ENCODE assay signal across 28 cellular contexts in genomic region chr16:35152067-35152627, GRCh38.
"Had no signal": no experiment of that assay in that cellular context is flagged by ENCODE, and none has a peak within 500 bp of the region (broad histone marks: within the 10 kb centered on the region; RNA-seq: fewer than 3 reads in every experiment).

No MANE protein-coding gene starts in this region.

- H3K27ac Mint-ChIP-seq: natural killer cell treated with Interleukin-12 subunit alpha and Interleukin-12 subunit beta and Interleukin-15 and Interleukin-18, amount 100 ng/mL, for 72 hours; neural progenitor cell; progenitor cell of endocrine pancreas; stimulated activated naive B cell treated with anti-CD40 and anti-IgM and Interleukin-4, amounts not matched to agents 10 μg/mL and 1 μg/mL and 100 μg/mL, for 72 hours; stimulated activated naive CD8-positive, alpha-beta T cell treated with anti-CD3 and anti-CD28 coated beads, Interleukin-15, amount 100 ng/mL, for 72 hours had no signal

- H3K27me3 ChIP-seq: neural progenitor cell, ovary, right lobe of liver, sigmoid colon, thyroid gland, tibial nerve, upper lobe of right lung, uterus had no signal

- H3K4me3 ChIP-seq: neural progenitor cell, ovary, psoas muscle, right lobe of liver, sigmoid colon, thoracic aorta, thyroid gland, tibial nerve, upper lobe of right lung, uterus had no signal

- ATAC-seq: naive thymus-derived CD8-positive, alpha-beta T cell; psoas muscle; right cardiac atrium; right lobe of liver; stimulated activated naive B cell treated with anti-CD40 and anti-IgM and Interleukin-4, amounts not matched to agents 10 μg/mL and 1 μg/mL and 100 μg/mL, for 72 hours; stimulated activated naive CD8-positive, alpha-beta T cell treated with anti-CD3 and anti-CD28 coated beads, Interleukin-15, amount 100 ng/mL, for 72 hours; stimulated activated naive CD8-positive, alpha-beta T cell treated with anti-CD3 and anti-CD28 coated beads, Interleukin-15, Interleukin-2, amounts not matched to agents 100 U/mL and 50 U/mL, for 24 hours; upper lobe of right lung had no signal

- H3K4me1 Mint-ChIP-seq: naive B cell; naive thymus-derived CD8-positive, alpha-beta T cell; neural progenitor cell; stimulated activated naive B cell treated with anti-CD40 and anti-IgM and Interleukin-4, amounts not matched to agents 10 μg/mL and 1 μg/mL and 100 μg/mL, for 72 hours; stimulated activated naive CD8-positive, alpha-beta T cell treated with anti-CD3 and anti-CD28 coated beads, Interleukin-15, amount 100 ng/mL, for 72 hours had no signal

- H3K27ac ChIP-seq: neural progenitor cell, ovary, parathyroid adenoma, psoas muscle, right lobe of liver, sigmoid colon, thoracic aorta, thyroid gland, tibial nerve, upper lobe of right lung, uterus had no signal

- DNase-seq: naive B cell; naive thymus-derived CD8-positive, alpha-beta T cell; occipital lobe; psoas muscle; right cardiac atrium; sigmoid colon; small intestine; stimulated activated CD4-positive, alpha-beta T cell treated with anti-CD3 and anti-CD28 coated beads, Interleukin-12 subunit alpha, Interleukin-12 subunit beta, amount 100 ng/mL, for 4 hours; stimulated activated CD4-positive, alpha-beta T cell treated with anti-CD3 and anti-CD28 coated beads, Interleukin-1b, Interleukin-23, amount 100 ng/mL, for 48 hours; stimulated activated CD4-positive, alpha-beta T cell treated with anti-CD3 and anti-CD28 coated beads, Interleukin-4, amount 100 ng/mL, for 1 hour; stimulated activated CD4-positive, alpha-beta T cell treated with anti-CD3 and anti-CD28 coated beads, Interleukin-4, amount 100 ng/mL, for 4 hours; stimulated activated CD8-positive, alpha-beta memory T cell treated with anti-CD3 and anti-CD28 coated beads, Interleukin-4, amount 100 ng/mL, for 48 hours; stimulated activated naive B cell treated with anti-CD40 and anti-IgM and Interleukin-4, amounts not matched to agents 10 μg/mL and 1 μg/mL and 100 μg/mL, for 72 hours; stimulated activated naive CD8-positive, alpha-beta T cell treated with anti-CD3 and anti-CD28 coated beads, Interleukin-15, amount 100 ng/mL, for 72 hours; stimulated activated naive CD8-positive, alpha-beta T cell treated with anti-CD3 and anti-CD28 coated beads, Interleukin-15, Interleukin-2, amounts not matched to agents 100 U/mL and 50 U/mL, for 24 hours; substantia nigra; thyroid gland; trophoblast cell; upper lobe of right lung; uterus had no signal

- H3K36me3 ChIP-seq: neural progenitor cell, ovary, right lobe of liver, sigmoid colon, thoracic aorta, thyroid gland, tibial nerve, upper lobe of right lung, uterus had no signal

- H3K9me3 ChIP-seq: ovary, psoas muscle, right lobe of liver, thoracic aorta, thyroid gland, upper lobe of right lung, uterus had no signal

- H3K27me3 Mint-ChIP-seq: naive B cell; natural killer cell treated with Interleukin-12 subunit alpha and Interleukin-12 subunit beta and Interleukin-15 and Interleukin-18, amount 100 ng/mL, for 72 hours; progenitor cell of endocrine pancreas; stimulated activated naive B cell treated with anti-CD40 and anti-IgM and Interleukin-4, amounts not matched to agents 10 μg/mL and 1 μg/mL and 100 μg/mL, for 72 hours; stimulated activated naive CD8-positive, alpha-beta T cell treated with anti-CD3 and anti-CD28 coated beads, Interleukin-15, amount 100 ng/mL, for 72 hours had no signal

- H3K36me3 Mint-ChIP-seq: neural progenitor cell; stimulated activated naive B cell treated with anti-CD40 and anti-IgM and Interleukin-4, amounts not matched to agents 10 μg/mL and 1 μg/mL and 100 μg/mL, for 72 hours had no signal

- H3K4me3 Mint-ChIP-seq: naive B cell; naive thymus-derived CD8-positive, alpha-beta T cell; natural killer cell treated with Interleukin-12 subunit alpha and Interleukin-12 subunit beta and Interleukin-15 and Interleukin-18, amount 100 ng/mL, for 72 hours; neural progenitor cell; stimulated activated naive B cell treated with anti-CD40 and anti-IgM and Interleukin-4, amounts not matched to agents 10 μg/mL and 1 μg/mL and 100 μg/mL, for 72 hours; stimulated activated naive CD8-positive, alpha-beta T cell treated with anti-CD3 and anti-CD28 coated beads, Interleukin-15, amount 100 ng/mL, for 72 hours had no signal

- H3K4me1 ChIP-seq: neural progenitor cell, parathyroid adenoma, psoas muscle, right lobe of liver, sigmoid colon, thyroid gland, tibial nerve, upper lobe of right lung, uterus had no signal
